ENCODE assay signal across 1 cellular context in the genomic region with DNA sequence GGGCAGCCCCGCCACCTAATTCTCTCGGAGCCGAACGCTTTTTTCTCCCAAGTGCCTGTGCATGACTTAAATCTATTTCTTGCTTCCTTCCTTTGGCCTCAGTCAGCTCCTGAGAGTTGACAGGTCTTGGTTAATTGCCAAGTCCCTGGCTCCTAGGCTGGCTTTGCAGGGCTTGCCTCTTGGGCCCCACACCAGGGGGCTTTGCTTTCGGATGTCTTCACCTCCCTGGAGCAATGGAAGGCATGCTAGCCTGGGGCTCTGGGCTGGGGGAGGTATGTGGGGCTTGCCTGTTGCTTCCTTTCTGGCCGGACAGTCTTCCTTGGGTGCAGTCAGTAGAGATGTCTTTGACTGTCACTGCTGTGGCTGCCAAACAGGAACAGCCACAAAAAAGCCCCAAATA.
TF ChIP-seq lines count a peak whose summit lies in the region.

No MANE protein-coding gene starts in this region.

TF ChIP-seq in endothelial cell of umbilical vein, 7 proteins besides CTCF, POLR2A, EP300 and RAD21:
- TF ChIP-seq EZH2 (IDR thresholded peaks at IDR 0.05; ENCODE audit: borderline replicate concordance, low read depth, low read length, severe bottlenecking) (no peak), FOS (IDR thresholded peaks at IDR 0.05; ENCODE audit: borderline replicate concordance, insufficient read depth, low read length) (no peak), JUN (IDR thresholded peaks at IDR 0.05; ENCODE audit: borderline replicate concordance, insufficient read depth, insufficient read length, low read depth) (no peak), MYC (IDR thresholded peaks at IDR 0.05; ENCODE audit: low read depth, low read length) (no peak), POLR2AphosphoS5 (IDR thresholded peaks at IDR 0.05; ENCODE audit: insufficient read depth, low read depth, low read length) (no peak)
